ENCODE assay signal across 16 cellular contexts in genomic region chr13:24199016-24199415, GRCh38. TPM values are rescaled to one million over a fixed set of nuclear protein-coding genes. Genes with fewer than 3 reads are reported as not detected.
DNase-seq lines count a peak whose midpoint lies in the region; TF ChIP-seq lines count a peak whose summit lies in the region.
"Had no signal": no experiment of that assay in that cellular context is flagged by ENCODE, and none has a peak within 500 bp of the region (broad histone marks: within the 10 kb centered on the region; RNA-seq: fewer than 3 reads in every experiment).

No MANE protein-coding gene starts in this region.

- H3K4me3 ChIP-seq in esophagus muscularis mucosa: no peak overlapping the region
- no peak overlapping the region for H3K4me3 ChIP-seq in transverse colon

- TF ChIP-seq EP300 in esophagus muscularis mucosa (IDR thresholded peaks at IDR 0.05): no peak
- TF ChIP-seq EP300 in transverse colon (IDR thresholded peaks at IDR 0.05; ENCODE audit: low read depth): no peak

- peak; percentile 53 for DNase-seq in AG20443 (ENCODE audit: low spot score)
- DNase-seq in esophagus muscularis mucosa (ENCODE audit: extremely low spot score): peak; percentile 86
- peak; percentile 27 for DNase-seq in myocyte (ENCODE audit: low read depth)
- peak; percentile 41 for DNase-seq in transverse colon
- DNase-seq in GM13976 (ENCODE audit: low spot score): no peak
- DNase-seq in cerebellar nuclear complex (lab: John Stamatoyannopoulos, UW): no peak
- no peak for DNase-seq in putamen (ENCODE audit: low spot score)
- DNase-seq: CD8-positive, alpha-beta memory T cell; DND-41; GF-D8; MM.1S; NCI-H1105 treated with DMSO at 0.1 percent for 48 hours; NCI-H187; NCI-H2171 treated with DMSO at 0.1 percent for 48 hours; NCI-H510A treated with DMSO at 0.1 percent for 48 hours; SHP77 treated with DMSO at 0.1 percent for 48 hours had no signal

- intact Hi-C loops in esophagus muscularis mucosa (cut with DNase I): no loop called here
- intact Hi-C loops in transverse colon (cut with DNase I; ENCODE audit: low total_unique reads): no loop called here

- no peak for TF ChIP-seq POLR2A in esophagus muscularis mucosa (IDR thresholded peaks at IDR 0.05; ENCODE audit: low read depth)
- no peak for TF ChIP-seq POLR2A in transverse colon (IDR thresholded peaks at IDR 0.05)

- H3K9me3 ChIP-seq in esophagus muscularis mucosa (no peaks in the 10 kb centered on the region), transverse colon (no peaks in the 10 kb centered on the region)

- 90% methylated on average over 9 of the region's 9 CpGs for WGBS in esophagus muscularis mucosa
- 64 to 75% methylated on average over 6 to 9 of the region's 9 CpGs for WGBS in transverse colon (ENCODE audit: low coverage in 1 of 2), 2 donors

- H3K36me3 ChIP-seq in esophagus muscularis mucosa (no peaks in the 10 kb centered on the region), transverse colon (no peaks in the 10 kb centered on the region)

- H3K27me3 ChIP-seq in esophagus muscularis mucosa: no peaks in the 10 kb centered on the region
- H3K27me3 ChIP-seq in transverse colon: no peaks in the 10 kb centered on the region

- H3K27ac ChIP-seq in esophagus muscularis mucosa (replicated peaks in 1 of 4) (no peak overlapping the region), transverse colon (peak overlapping the region; percentile 37 to 56 (median 51))

- H3K4me1 ChIP-seq in esophagus muscularis mucosa (peaks cover 0 to 10% (median 9%) of the 10 kb centered on the region in 4 donors), transverse colon (peaks cover 6 to 57% (median 35%) of the 10 kb centered on the region in 4 donors)

- in situ Hi-C loops in transverse colon (cut with MboI; ENCODE audit: low pct_ligation_motif_present in 1 of 4, low pct_unique_long_range_greater_than_20kb in 1 of 4, low sequenced_read_pairs in 3 of 4): no loop called here
- in situ Hi-C loops in GM13976 (cut with MboI; ENCODE audit: low sequenced_read_pairs, unreplicated experiment): no loop called here

- TF ChIP-seq CTCF in esophagus muscularis mucosa (IDR thresholded peaks at IDR 0.05) (no peak), transverse colon (IDR thresholded peaks at IDR 0.05) (no peak), GM13976 (IDR thresholded peaks at IDR 0.05; ENCODE audit: borderline replicate concordance, control extremely low read depth, extremely low read depth, insufficient read depth, missing control alignments) (no peak)

RNA-seq across cellular contexts. Expression of gene SPATA13, which starts 38.5 kb away (rescaled TPM):
- total RNA-seq in esophagus muscularis mucosa (10 to 100 TPM in 3 of 4 donors, 1 to 10 TPM in 1; 9.1 to 21.6 (median 17.1) TPM), myocyte (11.9 and 18.7 TPM in 2 replicates), transverse colon (100 to 1,000 TPM in 2 of 4 donors, 10 to 100 TPM in 2; 85.1 to 612 (median 228) TPM)
- 5.4 TPM for polyA plus RNA-seq in myocyte (2012)

Comparison
In these comparisons a context has a peak if more than half of its experiments do, and no peak if none do; other contexts are left out.
1. DNase-seq: peak in AG20443 (single experiment), esophagus muscularis mucosa (single experiment), myocyte (single experiment) and transverse colon (single experiment); none in GM13976 (single experiment), cerebellar nuclear complex (0 of 2) and putamen (single experiment).
2. H3K27ac ChIP-seq: peak in transverse colon (4 of 4); none in esophagus muscularis mucosa (0 of 4).